ENCODE assay signal across 1 cellular context in genomic region chr4:1414831-1415680, GRCh38.
A peak's percentile ranks its signal among the peaks of the same experiment; 100 is the strongest.
TF ChIP-seq lines count a peak whose summit lies in the region.

No MANE protein-coding gene starts in this region.

TF ChIP-seq in K562, 482 proteins besides CTCF, POLR2A, EP300 and RAD21 (continued from another document and continues in another):
- TF ChIP-seq RERE (CRISPR knock-in tag; IDR thresholded peaks at IDR 0.05; ENCODE audit: borderline replicate concordance) (0 out of 2 replicates have a peak, but pooled peaks have one; percentile 33), SFPQ (IDR thresholded peaks at IDR 0.05; ENCODE audit: low read depth, low read length) (no peak), GATAD2B (IDR thresholded peaks at IDR 0.05; ENCODE audit: borderline replicate concordance) (peak; percentile 100), CHD7 (IDR thresholded peaks at IDR 0.05; ENCODE audit: low read depth, low read length) (no peak), E2F1 (CRISPR knock-in tag; IDR thresholded peaks at IDR 0.05) (no peak), LARP7 (IDR thresholded peaks at IDR 0.05) (no peak), MEF2A (IDR thresholded peaks at IDR 0.05; ENCODE audit: control insufficient read depth, low read depth, low read length) (no peak), ZNF184 (CRISPR knock-in tag; IDR thresholded peaks at IDR 0.05) (no peak), SRSF7 (optimal IDR thresholded peaks at IDR 0.05; ENCODE audit: low read depth, low read length) (no peak), HNRNPLL (IDR thresholded peaks at IDR 0.05; ENCODE audit: low read depth, low read length, poor library complexity, severe bottlenecking) (no peak), GATA2 (CRISPR knock-in tag; IDR thresholded peaks at IDR 0.05) (peak; percentile 40; the same call in 1 of the 2 replicates), ZNF134 (CRISPR knock-in tag; conservative IDR thresholded peaks at IDR 0.05) (no peak), JUNB (CRISPR knock-in tag; conservative IDR thresholded peaks at IDR 0.05) (no peak), ADNP (tag; IDR thresholded peaks at IDR 0.05) (no peak), RHOXF2B (CRISPR knock-in tag; conservative IDR thresholded peaks at IDR 0.05) (no peak), TAF7 (tag; IDR thresholded peaks at IDR 0.05) (no peak)
